In the genomic region with DNA sequence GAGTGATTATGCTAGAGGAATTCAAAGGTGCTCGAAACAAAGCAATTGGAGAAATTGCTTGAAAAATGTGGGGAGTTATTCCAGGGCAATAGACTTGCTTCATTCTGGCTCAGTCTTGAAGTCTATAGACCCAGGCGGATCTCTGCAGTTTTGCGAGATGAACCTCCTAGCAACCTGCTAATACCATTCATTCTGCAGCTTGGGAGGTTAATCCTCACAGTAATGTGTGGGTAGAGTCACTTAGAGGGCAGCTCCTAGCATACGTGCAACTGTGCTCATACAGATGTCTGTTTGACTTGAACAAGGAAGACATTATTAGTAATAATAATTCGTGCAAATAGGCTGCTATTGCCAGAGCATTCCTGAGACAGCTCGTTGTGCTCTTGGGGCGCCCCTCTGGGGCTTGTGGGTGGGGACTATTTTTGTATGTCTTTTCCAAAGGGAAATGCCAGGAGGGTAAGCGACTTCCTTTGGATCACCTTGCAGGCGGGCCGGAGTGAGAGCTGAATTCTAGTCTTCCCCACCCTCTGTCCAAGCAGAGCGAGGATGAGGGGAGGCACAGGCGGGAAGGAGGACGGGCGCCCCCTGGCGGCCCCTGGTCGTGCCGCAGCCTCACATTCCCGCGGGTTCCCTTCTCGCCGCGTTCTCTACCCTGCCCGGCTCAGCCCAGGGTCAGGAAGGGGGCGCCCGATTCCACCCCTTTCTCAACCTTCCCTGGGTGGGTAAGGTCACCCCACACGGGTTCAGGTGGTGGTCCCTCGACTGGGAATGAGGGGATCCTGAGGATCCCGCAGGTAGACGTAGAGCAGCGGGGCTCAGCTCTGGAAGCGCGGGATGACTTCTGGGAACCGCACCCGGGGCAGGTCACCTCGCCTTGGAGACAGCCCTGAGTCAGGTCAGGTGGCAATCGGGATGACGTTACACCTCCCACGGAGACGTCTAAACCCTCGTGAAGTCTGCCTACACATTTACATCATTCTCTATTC, we compare ENCODE assay signal across 8 cellular contexts.
A peak's percentile ranks its signal among the peaks of the same experiment; 100 is the strongest.
DNase-seq lines count a peak whose midpoint lies in the region; ATAC-seq, FAIRE-seq and TF ChIP-seq lines count a peak whose summit lies in the region.

No MANE protein-coding gene starts in this region.

- peaks cover 5% of the 10 kb centered on the region for H3K4me1 ChIP-seq in iPS DF 6.9 (ENCODE audit: control insufficient read depth, insufficient read depth, low read length)

- no peak overlapping the region for H3K4me3 ChIP-seq in iPS DF 6.9 (ENCODE audit: low read length)

- no CpG with 5 or more reads among the region's 40 CpGs for WGBS in iPS DF 6.9 (ENCODE audit: insufficient coverage, insufficient read length)

- CTCF ChIA-PET in HEK293T (lab: Yijun Ruan, JAX), result interaction anchor here (0.6 to 2.5 kb wide), 9 partner anchors 8 to 389 kb away, joined by 3 to 9 read pairs (median 5); no protein-coding TSS in a partner anchor

- H3K36me3 ChIP-seq in iPS DF 6.9 (ENCODE audit: control insufficient read depth, insufficient read depth, low read length), result no peaks in the 10 kb centered on the region

- DNase-seq in HEK293T (ENCODE audit: extremely low spot score) (peak; percentile 80), NCI-H460 (ENCODE audit: extremely low read depth, low read depth) (peak; percentile 26), iPS DF 6.9 (ENCODE audit: low read depth, low spot score) (peak; percentile 61), C1 segment of cervical spinal cord (lab: John Stamatoyannopoulos, UW) (no peak), RCC 7860 (ENCODE audit: low spot score) (no peak)
- peak; percentile 19 for DNase-seq in activated gamma-delta T cell treated with anti-CD3 and anti-CD28 coated beads, Interleukin-2, amount 50 U/mL, for 16 hours (ENCODE audit: low read depth)
- peak; percentile 19 for DNase-seq in stimulated activated naive CD4-positive, alpha-beta T cell treated with Interleukin-2 at 50 U/mL for 16 hours (lab: John Stamatoyannopoulos, UW)

- peak; percentile 90 for ATAC-seq in GM18498 (IDR thresholded peaks at IDR 0.05; ENCODE audit: unreplicated experiment)

- no peak for FAIRE-seq in RCC 7860 (lab: Jason Lieb, UNC)

- POLR2A ChIA-PET in HEK293T (lab: Yijun Ruan, JAX), result interaction anchor here (0.9 to 1.1 kb wide), 2 partner anchors 20 to 22 kb away, joined by 3 read pairs; no protein-coding TSS in a partner anchor

- H3K9me3 ChIP-seq in iPS DF 6.9 (ENCODE audit: control insufficient read depth, insufficient read depth, low read length), result no peaks in the 10 kb centered on the region

- no peaks in the 10 kb centered on the region for H3K27me3 ChIP-seq in iPS DF 6.9 (ENCODE audit: control insufficient read depth, insufficient read depth, low read length)

- no peak overlapping the region for H3K27ac ChIP-seq in iPS DF 6.9 (ENCODE audit: low read length)

TF ChIP-seq in HEK293T, 16 proteins besides CTCF, POLR2A, EP300 and RAD21:
- no peak for TF ChIP-seq LEF1 (IDR thresholded peaks at IDR 0.05; ENCODE audit: borderline replicate concordance)
- no peak for TF ChIP-seq FOXK2 (IDR thresholded peaks at IDR 0.05)

Comparison
In these comparisons a context has a peak if more than half of its experiments do, and no peak if none do; other contexts are left out.
1. DNase-seq: peak in HEK293T (single experiment), NCI-H460 (single experiment), activated gamma-delta T cell treated with anti-CD3 and anti-CD28 coated beads, Interleukin-2, amount 50 U/mL, for 16 hours (single experiment), iPS DF 6.9 (single experiment) and stimulated activated naive CD4-positive, alpha-beta T cell treated with Interleukin-2 at 50 U/mL for 16 hours (single experiment); none in C1 segment of cervical spinal cord (0 of 14) and RCC 7860 (single experiment).